In genomic region chr1:59070607-59071006, GRCh38 we compare ENCODE assay signal across 14 cellular contexts.
A peak's percentile ranks its signal among the peaks of the same experiment; 100 is the strongest.
DNase-seq lines count a peak whose midpoint lies in the region; ATAC-seq and TF ChIP-seq lines count a peak whose summit lies in the region.
"Had no signal": no experiment of that assay in that cellular context is flagged by ENCODE, and none has a peak within 500 bp of the region (broad histone marks: within the 10 kb centered on the region; RNA-seq: fewer than 3 reads in every experiment).

No MANE protein-coding gene starts in this region.

- H3K4me1 ChIP-seq in CD8-positive, alpha-beta memory T cell (ENCODE audit: insufficient read depth, low read length) = peaks cover 24% of the 10 kb centered on the region
- H3K4me1 ChIP-seq in hepatocyte (ENCODE audit: insufficient read depth) = peaks cover 15% of the 10 kb centered on the region

- no peaks in the 10 kb centered on the region for H3K9me2 ChIP-seq in hepatocyte (replicated peaks; ENCODE audit: insufficient read depth)

- no peaks in the 10 kb centered on the region for H3K27me3 ChIP-seq in CD8-positive, alpha-beta memory T cell (ENCODE audit: insufficient read depth, low read length, poor library complexity, severe bottlenecking)
- no peaks in the 10 kb centered on the region for H3K27me3 ChIP-seq in hepatocyte
- H3K27me3 ChIP-seq: left lung, spleen had no signal

- H3K27me3 Mint-ChIP-seq in CD8-positive, alpha-beta memory T cell = no peaks in the 10 kb centered on the region
- no peaks in the 10 kb centered on the region for H3K27me3 Mint-ChIP-seq in activated CD8-positive, alpha-beta T cell treated with anti-CD3 and anti-CD28 coated beads for 36 hours

- H3K79me2 ChIP-seq in hepatocyte = no peaks in the 10 kb centered on the region

- H3K9me3 ChIP-seq in CD8-positive, alpha-beta memory T cell (ENCODE audit: low read length) = no peaks in the 10 kb centered on the region
- H3K9me3 ChIP-seq in hepatocyte (ENCODE audit: low read depth) = no peaks in the 10 kb centered on the region
- H3K9me3 ChIP-seq: left lung, prostate gland, spleen had no signal

- no peaks in the 10 kb centered on the region for H3K36me3 ChIP-seq in CD8-positive, alpha-beta memory T cell (ENCODE audit: insufficient read depth, low read length)
- H3K36me3 ChIP-seq in hepatocyte (replicated peaks; ENCODE audit: insufficient read depth, low read depth) = no peaks in the 10 kb centered on the region
- H3K36me3 ChIP-seq: cardiac muscle cell, left lung, prostate gland, spleen had no signal

- peak overlapping the region; percentile 56 to 90 (median 82) for H3K27ac Mint-ChIP-seq in CD8-positive, alpha-beta memory T cell
- H3K27ac Mint-ChIP-seq in activated CD8-positive, alpha-beta T cell treated with anti-CD3 and anti-CD28 coated beads for 36 hours = peak overlapping the region; percentile 89

- H3K9me3 Mint-ChIP-seq in CD8-positive, alpha-beta memory T cell = no peaks in the 10 kb centered on the region
- peaks cover 2% of the 10 kb centered on the region for H3K9me3 Mint-ChIP-seq in activated CD8-positive, alpha-beta T cell treated with anti-CD3 and anti-CD28 coated beads for 36 hours

- CTCF ChIA-PET in CD8-positive, alpha-beta memory T cell (lab: Charles Lee) = interaction anchor here (1.3 to 1.6 kb wide), 3 partner anchors 9 to 25 kb away, joined by 3 to 4 read pairs (median 4); no protein-coding TSS in a partner anchor
- CTCF ChIA-PET in activated CD8-positive, alpha-beta T cell treated with anti-CD3 and anti-CD28 coated beads for 36 hours (lab: Charles Lee) = interaction anchor here (0.6 to 1.1 kb wide), 3 partner anchors 23 to 628 kb away, joined by 3 read pairs; no protein-coding TSS in a partner anchor

- no peak for DNase-seq in CD8-positive, alpha-beta memory T cell
- no peak for DNase-seq in activated CD8-positive, alpha-beta T cell treated with anti-CD3 and anti-CD28 coated beads for 36 hours
- DNase-seq in hepatocyte (ENCODE audit: low spot score) (no peak), NCI-H1105 (lab: John Stamatoyannopoulos, UW) (no peak), NCI-H187 (lab: John Stamatoyannopoulos, UW) (no peak)
- DNase-seq in stimulated activated CD4-positive, alpha-beta T cell treated with anti-CD3 and anti-CD28 coated beads, Interleukin-2, amount 100 ng/mL, for 48 hours = no peak
- DNase-seq: effector CD8-positive, alpha-beta T cell; left lung; NCI-H1694 treated with DMSO at 0.1 percent for 48 hours; NCI-H446 had no signal

- H3K4me2 ChIP-seq in hepatocyte = peak overlapping the region; percentile 18

- peak overlapping the region in 6 of 7 donors; percentile 42 to 75 (median 70) for H3K4me3 Mint-ChIP-seq in CD8-positive, alpha-beta memory T cell
- H3K4me3 Mint-ChIP-seq in activated CD8-positive, alpha-beta T cell treated with anti-CD3 and anti-CD28 coated beads for 36 hours = no peak overlapping the region

- H2AFZ ChIP-seq in hepatocyte = no peak overlapping the region

- no peak for ATAC-seq in activated CD8-positive, alpha-beta T cell treated with anti-CD3 and anti-CD28 coated beads for 36 hours

- peak overlapping the region; percentile 86 for H3K27ac ChIP-seq in 22Rv1
- H3K27ac ChIP-seq in CD8-positive, alpha-beta memory T cell (ENCODE audit: low read depth, low read length) = no peak overlapping the region
- peak overlapping the region; percentile 73 for H3K27ac ChIP-seq in hepatocyte
- H3K27ac ChIP-seq: cardiac muscle cell had no signal

- TF ChIP-seq CTCF in 22Rv1 (IDR thresholded peaks at IDR 0.05) = no peak
- no peak for TF ChIP-seq CTCF in activated CD8-positive, alpha-beta T cell treated with anti-CD3 and anti-CD28 coated beads for 36 hours (IDR thresholded peaks at IDR 0.05)
- no peak for TF ChIP-seq CTCF in hepatocyte (IDR thresholded peaks at IDR 0.05; ENCODE audit: poor library complexity)

- no peak overlapping the region for H3K4me3 ChIP-seq in CD8-positive, alpha-beta memory T cell (ENCODE audit: low read length)
- no peak overlapping the region for H3K4me3 ChIP-seq in hepatocyte
- H3K4me3 ChIP-seq: cardiac muscle cell, left lung, prostate gland had no signal

- POLR2A ChIA-PET in CD8-positive, alpha-beta memory T cell (lab: Charles Lee) = interaction anchor here (0.9 to 2.0 kb wide), 2 partner anchors 287 to 288 kb away, joined by 3 to 8 read pairs; partner anchors contain the start of gene JUN
- POLR2A ChIA-PET in activated CD8-positive, alpha-beta T cell treated with anti-CD3 and anti-CD28 coated beads for 36 hours (lab: Charles Lee) = interaction anchor here (1.0 kb wide), 1 partner anchor 24 kb away, joined by 6 read pairs; no protein-coding TSS in a partner anchor

- H4K20me1 ChIP-seq in hepatocyte (ENCODE audit: insufficient read depth, poor library complexity, severe bottlenecking) = no peaks in the 10 kb centered on the region

- intact Hi-C loops in activated CD8-positive, alpha-beta T cell treated with anti-CD3 and anti-CD28 coated beads for 36 hours (cut with micrococcal nuclease) = no loop called here

- H3K4me1 Mint-ChIP-seq in CD8-positive, alpha-beta memory T cell = peaks cover 25 to 34% (median 30%) of the 10 kb centered on the region in 3 donors
- H3K4me1 Mint-ChIP-seq in activated CD8-positive, alpha-beta T cell treated with anti-CD3 and anti-CD28 coated beads for 36 hours (ENCODE audit: low read depth) = peaks cover 23% of the 10 kb centered on the region

- H3K36me3 Mint-ChIP-seq in CD8-positive, alpha-beta memory T cell = no peaks in the 10 kb centered on the region
- peaks cover 3% of the 10 kb centered on the region for H3K36me3 Mint-ChIP-seq in activated CD8-positive, alpha-beta T cell treated with anti-CD3 and anti-CD28 coated beads for 36 hours (ENCODE audit: low read depth)
